ENCODE assay signal across 5 cellular contexts in the genomic region with DNA sequence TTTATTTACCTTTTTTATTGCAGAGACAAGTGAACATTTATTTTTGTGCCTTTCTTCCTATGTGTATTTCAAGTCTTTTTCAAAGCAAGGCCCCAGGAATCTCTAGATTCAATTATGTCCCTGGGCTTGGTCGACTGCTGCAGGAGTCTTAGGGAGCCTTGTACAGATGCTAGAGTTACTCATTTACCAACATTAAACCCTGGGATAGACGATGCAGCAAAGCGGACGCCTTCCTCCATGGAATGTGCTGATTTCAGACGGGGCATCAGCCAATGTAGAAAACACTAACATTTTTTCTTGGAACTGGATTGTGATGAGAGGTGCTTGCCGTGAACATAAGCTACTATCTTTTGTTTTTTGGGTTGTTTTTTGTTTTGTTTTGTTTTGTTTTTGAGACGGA.
"Had no signal": no experiment of that assay in that cellular context is flagged by ENCODE, and none has a peak within 500 bp of the region (broad histone marks: within the 10 kb centered on the region; RNA-seq: fewer than 3 reads in every experiment).

No MANE protein-coding gene starts in this region.

- H3K4me3 ChIP-seq: GM23338, K562 had no signal

- H3K4me3 Mint-ChIP-seq: GM23338, H9 had no signal

- H3K9me3 Mint-ChIP-seq: GM23338, H9 had no signal

- H3K27ac Mint-ChIP-seq: GM23338, H9 had no signal

- DNase-seq: H9, HCEC 1CT, IMR-90 had no signal

- ATAC-seq: GM23338, K562 had no signal
